ENCODE assay signal across 33 cellular contexts in genomic region chr6:132623446-132623845, GRCh38. TPM values are rescaled to one million over a fixed set of nuclear protein-coding genes. Genes with fewer than 3 reads are reported as not detected.
"Had no signal": no experiment of that assay in that cellular context is flagged by ENCODE, and none has a peak within 500 bp of the region (broad histone marks: within the 10 kb centered on the region; RNA-seq: fewer than 3 reads in every experiment).

No MANE protein-coding gene starts in this region.

- H3K4me1 Mint-ChIP-seq: activated CD4-positive, alpha-beta T cell treated with anti-CD3 and anti-CD28 coated beads, Interleukin-2, amount 10 ng/mL, durations not matched to agents 24 days and 14 days; activated naive CD8-positive, alpha-beta T cell treated with anti-CD3 and anti-CD28 coated beads for 36 hours; activated T-helper 17 cell treated with anti-CD3 and anti-CD28 coated beads, Interleukin-2, amount 50 U/mL, for 72 hours had no signal

- H3K4me1 ChIP-seq: ascending aorta, Peyer's patch, SJSA1 had no signal

- H3K9ac ChIP-seq: KMS-11, SK-N-SH had no signal

- DNase-seq: activated CD4-positive, alpha-beta T cell treated with anti-CD3 and anti-CD28 coated beads, Interleukin-2, amount 10 ng/mL, durations not matched to agents 24 days and 14 days; activated CD4-positive, alpha-beta T cell treated with anti-CD3 and anti-CD28 coated beads, Interleukin-2, amount 50 U/mL, for 4 hours; activated CD8-positive, alpha-beta T cell treated with anti-CD3 and anti-CD28 coated beads for 36 hours; activated effector memory CD4-positive, alpha-beta T cell treated with anti-CD3 and anti-CD28 coated beads, Interleukin-2, amount 50 U/mL, for 16 hours; activated naive CD4-positive, alpha-beta T cell; activated naive CD4-positive, alpha-beta T cell treated with anti-CD3 and anti-CD28 coated beads, Interleukin-2, amount 50 U/mL, for 16 hours; activated naive CD8-positive, alpha-beta T cell treated with anti-CD3 and anti-CD28 coated beads for 36 hours; activated T-cell treated with anti-CD3 and anti-CD28 coated beads, Interleukin-2, amount 50 U/mL, for 1 hour; activated T-cell treated with anti-CD3 and anti-CD28 coated beads, Interleukin-2, amount 50 U/mL, for 72 hours; amygdala; MM.1S; MV-4-11; NCI-H1092; NCI-H146; NCI-H187 treated with DMSO at 0.1 percent for 48 hours; NCI-H2081; NCI-H226; NCI-H524 treated with DMSO at 0.1 percent for 48 hours; Peyer's patch; RPMI8226; SHP77 treated with DMSO at 0.1 percent for 48 hours; SK-N-SH had no signal

- H3K4me3 ChIP-seq: ascending aorta, cardiac muscle cell, Peyer's patch, SJSA1 had no signal

- H3K27ac ChIP-seq: ascending aorta, cardiac muscle cell, KMS-11, Peyer's patch, SJSA1 had no signal

- ATAC-seq: activated CD8-positive, alpha-beta T cell treated with anti-CD3 and anti-CD28 coated beads for 36 hours; activated T-cell treated with anti-CD3 and anti-CD28 coated beads, Interleukin-2, amount 50 U/mL, for 72 hours; activated T-helper 17 cell treated with anti-CD3 and anti-CD28 coated beads, Interleukin-2, amount 50 U/mL, for 72 hours had no signal

- H3K27ac Mint-ChIP-seq: activated CD4-positive, alpha-beta T cell treated with anti-CD3 and anti-CD28 coated beads, Interleukin-2, amount 10 ng/mL, durations not matched to agents 24 days and 14 days; activated CD8-positive, alpha-beta T cell treated with anti-CD3 and anti-CD28 coated beads for 36 hours; activated naive CD8-positive, alpha-beta T cell treated with anti-CD3 and anti-CD28 coated beads for 36 hours; activated T-cell treated with anti-CD3 and anti-CD28 coated beads, Interleukin-2, amount 50 U/mL, for 72 hours; activated T-helper 17 cell treated with anti-CD3 and anti-CD28 coated beads, Interleukin-2, amount 50 U/mL, for 72 hours; T-helper 1 cell treated with Interleukin-12 subunit alpha and Interleukin-12 subunit beta and Interleukin-4 antibody, amounts not matched to agents 30 μg/mL and 1 μg/mL, for 36 hours; T-helper 2 cell treated with Interferon-gamma antibody and Interleukin-4, amounts not matched to agents 5 μg/mL and 100 μg/mL, for 36 hours had no signal

- H3K4me2 ChIP-seq: KMS-11, SK-N-SH had no signal

- H3K4me3 Mint-ChIP-seq: activated CD4-positive, alpha-beta T cell treated with anti-CD3 and anti-CD28 coated beads, Interleukin-2, amount 10 ng/mL, durations not matched to agents 24 days and 14 days; activated CD8-positive, alpha-beta T cell treated with anti-CD3 and anti-CD28 coated beads for 36 hours; activated naive CD8-positive, alpha-beta T cell treated with anti-CD3 and anti-CD28 coated beads for 36 hours; activated T-cell treated with anti-CD3 and anti-CD28 coated beads, Interleukin-2, amount 50 U/mL, for 72 hours; activated T-helper 17 cell treated with anti-CD3 and anti-CD28 coated beads, Interleukin-2, amount 50 U/mL, for 72 hours; T-helper 1 cell treated with Interleukin-12 subunit alpha and Interleukin-12 subunit beta and Interleukin-4 antibody, amounts not matched to agents 30 μg/mL and 1 μg/mL, for 36 hours; T-helper 2 cell treated with Interferon-gamma antibody and Interleukin-4, amounts not matched to agents 5 μg/mL and 100 μg/mL, for 36 hours had no signal

- H3K9me3 Mint-ChIP-seq: activated CD4-positive, alpha-beta T cell treated with anti-CD3 and anti-CD28 coated beads, Interleukin-2, amount 10 ng/mL, durations not matched to agents 24 days and 14 days; activated T-helper 17 cell treated with anti-CD3 and anti-CD28 coated beads, Interleukin-2, amount 50 U/mL, for 72 hours; T-helper 1 cell treated with Interleukin-12 subunit alpha and Interleukin-12 subunit beta and Interleukin-4 antibody, amounts not matched to agents 30 μg/mL and 1 μg/mL, for 36 hours; T-helper 2 cell treated with Interferon-gamma antibody and Interleukin-4, amounts not matched to agents 5 μg/mL and 100 μg/mL, for 36 hours had no signal

- H3K36me3 ChIP-seq: ascending aorta, cardiac muscle cell, Peyer's patch, SJSA1 had no signal

- H3K36me3 Mint-ChIP-seq: activated naive CD8-positive, alpha-beta T cell treated with anti-CD3 and anti-CD28 coated beads for 36 hours had no signal

- H3K9me2 ChIP-seq: SK-N-SH had no signal

- H3K9me3 ChIP-seq: Peyer's patch, SJSA1, SK-N-SH had no signal

- FAIRE-seq: TTC549 had no signal

- H3K27me3 ChIP-seq: ascending aorta, cardiac muscle cell, Peyer's patch had no signal

RNA-seq across cellular contexts. Expression of gene TAAR2, which starts 0.6 kb away (rescaled TPM):
- total RNA-seq: activated CD4-positive, alpha-beta T cell treated with anti-CD3 and anti-CD28 coated beads, Interleukin-2, amount 10 ng/mL, durations not matched to agents 24 days and 14 days; activated CD8-positive, alpha-beta memory T cell treated with anti-CD3 and anti-CD28 coated beads for 36 hours; activated CD8-positive, alpha-beta T cell treated with anti-CD3 and anti-CD28 coated beads for 36 hours; activated naive CD8-positive, alpha-beta T cell treated with anti-CD3 and anti-CD28 coated beads for 36 hours; activated T-cell treated with anti-CD3 and anti-CD28 coated beads, Interleukin-2, amount 50 U/mL, for 72 hours; activated T-helper 17 cell treated with anti-CD3 and anti-CD28 coated beads, Interleukin-2, amount 50 U/mL, for 72 hours; ascending aorta; cardiac muscle cell; LHCN-M2; NCI-H460; Peyer's patch; SJSA1 had no signal
- polyA plus RNA-seq: cardiac muscle cell, SK-N-SH had no signal

RNA-seq across cellular contexts. Expression of gene TAAR5, which starts 33.9 kb away (rescaled TPM):
- total RNA-seq: activated CD4-positive, alpha-beta T cell treated with anti-CD3 and anti-CD28 coated beads, Interleukin-2, amount 10 ng/mL, durations not matched to agents 24 days and 14 days; activated CD8-positive, alpha-beta memory T cell treated with anti-CD3 and anti-CD28 coated beads for 36 hours; activated CD8-positive, alpha-beta T cell treated with anti-CD3 and anti-CD28 coated beads for 36 hours; activated naive CD8-positive, alpha-beta T cell treated with anti-CD3 and anti-CD28 coated beads for 36 hours; activated T-cell treated with anti-CD3 and anti-CD28 coated beads, Interleukin-2, amount 50 U/mL, for 72 hours; activated T-helper 17 cell treated with anti-CD3 and anti-CD28 coated beads, Interleukin-2, amount 50 U/mL, for 72 hours; ascending aorta; cardiac muscle cell; LHCN-M2; NCI-H460; Peyer's patch; SJSA1 had no signal
- polyA plus RNA-seq: cardiac muscle cell, SK-N-SH had no signal

RNA-seq across cellular contexts. Expression of gene TAAR1, which starts 35.5 kb away (rescaled TPM):
- total RNA-seq: activated CD4-positive, alpha-beta T cell treated with anti-CD3 and anti-CD28 coated beads, Interleukin-2, amount 10 ng/mL, durations not matched to agents 24 days and 14 days; activated CD8-positive, alpha-beta memory T cell treated with anti-CD3 and anti-CD28 coated beads for 36 hours; activated CD8-positive, alpha-beta T cell treated with anti-CD3 and anti-CD28 coated beads for 36 hours; activated naive CD8-positive, alpha-beta T cell treated with anti-CD3 and anti-CD28 coated beads for 36 hours; activated T-cell treated with anti-CD3 and anti-CD28 coated beads, Interleukin-2, amount 50 U/mL, for 72 hours; activated T-helper 17 cell treated with anti-CD3 and anti-CD28 coated beads, Interleukin-2, amount 50 U/mL, for 72 hours; ascending aorta; cardiac muscle cell; LHCN-M2; NCI-H460; Peyer's patch; SJSA1 had no signal
- polyA plus RNA-seq: cardiac muscle cell, SK-N-SH had no signal

RNA-seq across cellular contexts. Expression of gene TAAR6, which starts 53.3 kb away (rescaled TPM):
- total RNA-seq: activated CD4-positive, alpha-beta T cell treated with anti-CD3 and anti-CD28 coated beads, Interleukin-2, amount 10 ng/mL, durations not matched to agents 24 days and 14 days; activated CD8-positive, alpha-beta memory T cell treated with anti-CD3 and anti-CD28 coated beads for 36 hours; activated CD8-positive, alpha-beta T cell treated with anti-CD3 and anti-CD28 coated beads for 36 hours; activated naive CD8-positive, alpha-beta T cell treated with anti-CD3 and anti-CD28 coated beads for 36 hours; activated T-cell treated with anti-CD3 and anti-CD28 coated beads, Interleukin-2, amount 50 U/mL, for 72 hours; activated T-helper 17 cell treated with anti-CD3 and anti-CD28 coated beads, Interleukin-2, amount 50 U/mL, for 72 hours; ascending aorta; cardiac muscle cell; LHCN-M2; NCI-H460; Peyer's patch; SJSA1 had no signal
- polyA plus RNA-seq: cardiac muscle cell, SK-N-SH had no signal
